Comparison of ENCODE assay signal across 24 cellular contexts in genomic region chr2:32993140-32993539, GRCh38.
"Had no signal": no experiment of that assay in that cellular context is flagged by ENCODE, and none has a peak within 500 bp of the region (broad histone marks: within the 10 kb centered on the region; RNA-seq: fewer than 3 reads in every experiment).

No MANE protein-coding gene starts in this region.

- ATAC-seq: effector memory CD8-positive, alpha-beta T cell; esophagus mucosa; right cardiac atrium had no signal

- H3K27me3 ChIP-seq: colonic mucosa, heart right ventricle, neural progenitor cell, transverse colon had no signal

- H3K27ac ChIP-seq: colonic mucosa, neural progenitor cell, transverse colon had no signal

- H3K4me1 Mint-ChIP-seq: activated CD4-positive, alpha-beta T cell treated with anti-CD3 and anti-CD28 coated beads, Interleukin-2, amount 10 ng/mL, durations not matched to agents 24 days and 14 days; naive B cell; neural progenitor cell had no signal

- H3K4me3 Mint-ChIP-seq: activated CD4-positive, alpha-beta memory T cell treated with anti-CD3 and anti-CD28 coated beads for 36 hours; activated CD4-positive, alpha-beta T cell treated with anti-CD3 and anti-CD28 coated beads, Interleukin-2, amount 10 ng/mL, durations not matched to agents 24 days and 14 days; activated naive CD4-positive, alpha-beta T cell treated with anti-CD3 and anti-CD28 coated beads for 36 hours; activated T-helper 1 cell treated with anti-CD3 and anti-CD28 coated beads, Interleukin-12 subunit alpha, Interleukin-12 subunit beta, Interleukin-2, Interleukin-4 antibody, amounts not matched to agents 30 ng/mL and 10 ng/mL and 1 ng/mL, durations not matched to agents 14 hours and 24 hours and 36 hours; effector memory CD8-positive, alpha-beta T cell; naive B cell; neural progenitor cell had no signal

- H3K4me3 ChIP-seq: colonic mucosa, heart right ventricle, neural progenitor cell, transverse colon had no signal

- DNase-seq: activated CD4-positive, alpha-beta memory T cell treated with anti-CD3 and anti-CD28 coated beads for 36 hours; activated CD4-positive, alpha-beta T cell treated with anti-CD3 and anti-CD28 coated beads, Interleukin-2, amount 10 ng/mL, durations not matched to agents 24 days and 14 days; activated CD4-positive, CD25-positive, alpha-beta regulatory T cell treated with anti-CD3 and anti-CD28 coated beads, Interleukin-2, amount 50 U/mL, for 72 hours; activated CD8-positive, alpha-beta memory T cell treated with anti-CD3 and anti-CD28 coated beads, Interleukin-2, amount 50 U/mL, for 4 hours; activated effector memory CD4-positive, alpha-beta T cell treated with anti-CD3 and anti-CD28 coated beads, Interleukin-2, amount 50 U/mL, for 16 hours; activated naive CD4-positive, alpha-beta T cell treated with anti-CD3 and anti-CD28 coated beads for 36 hours; activated T-cell treated with anti-CD3 and anti-CD28 coated beads, Interleukin-2, amount 50 U/mL, for 1 hour; amygdala; colonic mucosa; effector memory CD8-positive, alpha-beta T cell; foreskin fibroblast; heart right ventricle; islet precursor cell; mammary epithelial cell; naive B cell; right cardiac atrium; stimulated activated CD4-positive, alpha-beta T cell treated with anti-CD3 and anti-CD28 coated beads, Interleukin-15, amount 100 ng/mL, for 24 hours; stimulated activated CD4-positive, alpha-beta T cell treated with anti-CD3 and anti-CD28 coated beads, Interleukin-2, amount 100 ng/mL, for 24 hours; stimulated activated naive CD4-positive, alpha-beta T cell; T-helper 2 cell; transverse colon had no signal

- H3K4me1 ChIP-seq: colonic mucosa, neural progenitor cell had no signal

- H3K36me3 ChIP-seq: colonic mucosa, heart right ventricle, neural progenitor cell, transverse colon had no signal

- H3K27ac Mint-ChIP-seq: activated CD4-positive, alpha-beta memory T cell treated with anti-CD3 and anti-CD28 coated beads for 36 hours; activated CD4-positive, alpha-beta T cell treated with anti-CD3 and anti-CD28 coated beads, Interleukin-2, amount 10 ng/mL, durations not matched to agents 24 days and 14 days; activated naive CD4-positive, alpha-beta T cell treated with anti-CD3 and anti-CD28 coated beads for 36 hours; activated T-helper 1 cell treated with anti-CD3 and anti-CD28 coated beads, Interleukin-12 subunit alpha, Interleukin-12 subunit beta, Interleukin-2, Interleukin-4 antibody, amounts not matched to agents 30 ng/mL and 10 ng/mL and 1 ng/mL, durations not matched to agents 14 hours and 24 hours and 36 hours; effector memory CD8-positive, alpha-beta T cell; naive B cell; neural progenitor cell had no signal

- H3K9me3 Mint-ChIP-seq: activated CD4-positive, alpha-beta T cell treated with anti-CD3 and anti-CD28 coated beads, Interleukin-2, amount 10 ng/mL, durations not matched to agents 24 days and 14 days; activated naive CD4-positive, alpha-beta T cell treated with anti-CD3 and anti-CD28 coated beads for 36 hours; activated T-helper 1 cell treated with anti-CD3 and anti-CD28 coated beads, Interleukin-12 subunit alpha, Interleukin-12 subunit beta, Interleukin-2, Interleukin-4 antibody, amounts not matched to agents 30 ng/mL and 10 ng/mL and 1 ng/mL, durations not matched to agents 14 hours and 24 hours and 36 hours had no signal

- H3K27me3 Mint-ChIP-seq: activated CD4-positive, alpha-beta T cell treated with anti-CD3 and anti-CD28 coated beads, Interleukin-2, amount 10 ng/mL, durations not matched to agents 24 days and 14 days had no signal

- H3K9me3 ChIP-seq: colonic mucosa, transverse colon had no signal

- H3K36me3 Mint-ChIP-seq: activated CD4-positive, alpha-beta memory T cell treated with anti-CD3 and anti-CD28 coated beads for 36 hours; naive B cell had no signal
